Comparison of ENCODE assay signal across 9 cellular contexts in the genomic region with DNA sequence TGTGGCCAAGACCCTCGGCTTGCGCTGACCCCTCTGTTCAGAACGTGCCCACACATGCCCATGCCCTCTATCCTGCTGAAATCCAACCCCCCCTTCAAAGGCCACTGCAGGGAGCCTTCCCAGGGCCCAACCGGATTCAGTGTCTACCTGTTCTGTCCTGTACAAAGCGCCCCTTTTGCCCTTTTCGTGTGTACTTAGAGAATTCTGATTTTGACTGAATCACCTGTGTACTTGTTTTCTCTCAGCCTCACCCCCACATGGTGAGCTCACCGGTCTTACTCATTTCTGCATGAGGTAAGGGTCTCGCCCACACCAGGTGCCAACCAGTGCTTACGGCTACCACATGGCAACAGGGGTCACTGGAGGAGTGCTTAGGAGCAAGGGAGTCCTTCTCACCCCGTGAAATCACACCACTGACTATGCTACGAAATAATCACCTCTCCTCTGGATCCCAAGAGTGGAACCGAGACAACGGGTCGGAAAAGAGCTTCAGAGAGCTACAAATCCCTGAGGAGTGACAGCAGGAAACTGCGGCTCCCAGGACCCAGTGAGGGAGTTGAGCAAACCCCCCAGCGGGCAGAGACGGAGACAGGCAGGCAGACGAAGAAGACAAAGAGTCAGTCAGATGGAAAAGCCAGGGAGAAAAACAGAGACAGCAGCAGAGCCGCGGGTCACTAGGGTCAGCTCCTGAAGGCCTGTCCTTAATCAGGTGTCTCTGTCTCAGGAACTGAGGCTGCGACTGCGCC. TPM values are rescaled to one million over a fixed set of nuclear protein-coding genes. Genes with fewer than 3 reads are reported as not detected.
DNase-seq lines count a peak whose midpoint lies in the region; ATAC-seq, FAIRE-seq and TF ChIP-seq lines count a peak whose summit lies in the region.
"Had no signal": no experiment of that assay in that cellular context is flagged by ENCODE, and none has a peak within 500 bp of the region (broad histone marks: within the 10 kb centered on the region; RNA-seq: fewer than 3 reads in every experiment).

No MANE protein-coding gene starts in this region.

- H2BK15ac ChIP-seq in H1 (ENCODE audit: low read length): peak overlapping the region; percentile 99

- WGBS in H1 (ENCODE audit: extremely low coverage in 1 of 2, insufficient coverage in 1 of 2, insufficient read length in 1 of 2, insufficient replicate concordance in 2 of 2, low coverage in 1 of 2, low lambda C conversion rate in 2 of 2, missing lambda C conversion rate in 1 of 2), 2 experiments: 63% methylated on average over 22 of the region's 22 CpGs; no CpG with 5 or more reads in 1 of the 2 experiments
- 74% methylated on average over 22 of the region's 22 CpGs for WGBS in prostate gland

- H3K27ac ChIP-seq in SJCRH30 (peak overlapping the region; percentile 98), H1 (ENCODE audit: low read depth, low read length) (peak overlapping the region; percentile 9; the same call in 1 of the 2 replicates), prostate gland (peak overlapping the region; percentile 86)

- H3K4me3 ChIP-seq in SJCRH30 (no peak overlapping the region), H1 (ENCODE audit: extremely low read depth in 1 of 4, insufficient read depth in 2 of 4, low read depth in 3 of 4, low read length in 4 of 4) (peak overlapping the region in 3 of 4 experiments; percentile 9 to 41 (median 23); a peak in 3 of 8 replicates), prostate gland (no peak overlapping the region)
- H3K4me3 ChIP-seq: mucosa of descending colon had no signal

- H4K8ac ChIP-seq in H1 (ENCODE audit: extremely low read depth, insufficient read depth, low read length): 0 out of 2 replicates have a peak overlapping the region, but pooled peaks have one; percentile 7

- H3K4ac ChIP-seq in H1 (replicated peaks; ENCODE audit: insufficient read length, low read depth, low read length): peak overlapping the region; percentile 75

- H3K79me2 ChIP-seq in H1 (ENCODE audit: control insufficient read depth in 1 of 2, insufficient read depth in 2 of 2, low read length in 2 of 2): no peaks in the 10 kb centered on the region

- DNase-seq in H4 (ENCODE audit: low spot score) (peak; percentile 41), SJCRH30 (no peak), H1 (ENCODE audit: low read depth in 1 of 2, low spot score in 2 of 2) (no peak), prostate gland (ENCODE audit: low spot score) (no peak), NCI-H510A (lab: John Stamatoyannopoulos, UW) (no peak)

- TF ChIP-seq CTCF in H1 (IDR thresholded peaks at IDR 0.05; ENCODE audit: control extremely low read depth in 1 of 3, insufficient read depth in 1 of 3, low read depth in 1 of 3, low read length in 3 of 3) (no peak), prostate gland (IDR thresholded peaks at IDR 0.05) (no peak)

- H4K5ac ChIP-seq in H1 (ENCODE audit: insufficient read length, low read depth, low read length): no peak overlapping the region

- peak overlapping the region; percentile 1 to 61 for H3K4me2 ChIP-seq in H1 (ENCODE audit: insufficient read depth in 1 of 2, low read depth in 2 of 2, low read length in 2 of 2)

- TF ChIP-seq RAD21 in H1 (IDR thresholded peaks at IDR 0.05 in 1 of 2, conservative IDR thresholded peaks at IDR 0.05 in 1 of 2; ENCODE audit: low read depth in 2 of 2, low read length in 2 of 2): no peak

- H3K4me1 ChIP-seq in SJCRH30 (peaks cover 44% of the 10 kb centered on the region), H1 (replicated peaks in 1 of 4; ENCODE audit: control insufficient read depth in 3 of 4, insufficient read depth in 4 of 4, low read length in 3 of 4) (peaks cover 11 to 26% (median 20%) of the 10 kb centered on the region in 4 experiments), prostate gland (replicated peaks) (peaks cover 3% of the 10 kb centered on the region)

- H3K9ac ChIP-seq in H1 (replicated peaks in 1 of 4; ENCODE audit: extremely low read depth in 1 of 4, low read depth in 3 of 4, low read length in 3 of 4): no peak overlapping the region; a peak in 3 of 7 replicates

- peak overlapping the region; percentile 73 for H3K56ac ChIP-seq in H1 (replicated peaks; ENCODE audit: insufficient read length, low read depth, low read length)

- H2AK5ac ChIP-seq in H1 (ENCODE audit: low read depth, low read length): peak overlapping the region; percentile 99; the same call in 1 of the 2 replicates

- no peak for TF ChIP-seq POLR2A in H1 (IDR thresholded peaks at IDR 0.05; ENCODE audit: control extremely low read depth in 1 of 2, low read depth in 2 of 2, low read length in 2 of 2)
- no peak for TF ChIP-seq POLR2A in prostate gland (IDR thresholded peaks at IDR 0.05)

- H3K23ac ChIP-seq in H1 (ENCODE audit: insufficient read length): no peak overlapping the region

- peak overlapping the region; percentile 95 for H2BK20ac ChIP-seq in H1 (ENCODE audit: low read length)

- peaks cover 2% of the 10 kb centered on the region for H3K23me2 ChIP-seq in H1 (ENCODE audit: low read depth, low read length)

- peak overlapping the region; percentile 71 for H3K18ac ChIP-seq in H1 (ENCODE audit: extremely low read depth, low read length)

- H3K14ac ChIP-seq in H1 (ENCODE audit: insufficient read length): peak overlapping the region; percentile 44

- POLR2A ChIA-PET in H1 (lab: Charles Lee; ENCODE audit: partially characterized antibody): interaction anchor here (0.6 to 2.1 kb wide), 13 partner anchors 10 to 422 kb away, joined by 3 to 16 read pairs (median 4); a partner anchor contains a TSS

- peak overlapping the region; percentile 98 for H4K91ac ChIP-seq in H1 (replicated peaks; ENCODE audit: insufficient read length, low read length)

- TF ChIP-seq EP300 in H1 (IDR thresholded peaks at IDR 0.05; ENCODE audit: borderline replicate concordance in 1 of 2, low read depth in 2 of 2, low read length in 2 of 2): no peak

- CTCF ChIA-PET in H1 (lab: Charles Lee; ENCODE audit: partially characterized antibody): interaction anchor here (0.8 to 7.5 kb wide), 31 partner anchors 10 to 215 kb away, joined by 3 to 224 read pairs (median 7); a partner anchor contains a TSS

- no peaks in the 10 kb centered on the region for H3K79me1 ChIP-seq in H1 (ENCODE audit: low read depth, low read length)

- intact Hi-C loops in prostate gland (cut with DNase I): loop anchor here (1.0 to 5.0 kb wide), 3 partner anchors 34 to 215 kb away; no protein-coding TSS in a partner anchor

- peak overlapping the region; percentile 99 for H2BK12ac ChIP-seq in H1 (ENCODE audit: low read depth, low read length)

- H2AFZ ChIP-seq in H1 (ENCODE audit: low read length): peak overlapping the region; percentile 84; the same call in 1 of the 2 replicates

- no peaks in the 10 kb centered on the region for H3K36me3 ChIP-seq in SJCRH30
- no peaks in the 10 kb centered on the region for H3K36me3 ChIP-seq in H1 (ENCODE audit: control insufficient read depth in 2 of 4, insufficient read depth in 4 of 4, low read length in 3 of 4)
- H3K36me3 ChIP-seq in prostate gland: no peaks in the 10 kb centered on the region

- H4K20me1 ChIP-seq in H1 (replicated peaks in 1 of 2; ENCODE audit: control insufficient read depth in 1 of 2, insufficient read depth in 2 of 2, low read length in 2 of 2): no peaks in the 10 kb centered on the region

- H3K9me3 ChIP-seq in SJCRH30 (replicated peaks) (no peaks in the 10 kb centered on the region), H1 (ENCODE audit: insufficient read depth in 2 of 2, low read depth in 1 of 2, low read length in 1 of 2) (no peaks in the 10 kb centered on the region), prostate gland (no peaks in the 10 kb centered on the region)
- H3K9me3 ChIP-seq: mucosa of descending colon had no signal

- H2BK120ac ChIP-seq in H1 (replicated peaks; ENCODE audit: low read depth, low read length): peak overlapping the region; percentile 94

- ATAC-seq in HG03139 (IDR thresholded peaks at IDR 0.05; ENCODE audit: unreplicated experiment) (no peak), GM21526 (IDR thresholded peaks at IDR 0.05; ENCODE audit: low FRiP score, unreplicated experiment) (no peak), HG02840 (IDR thresholded peaks at IDR 0.05; ENCODE audit: low FRiP score, unreplicated experiment) (no peak)

- no peak for FAIRE-seq in H1 (lab: Jason Lieb, UNC)

- no peaks in the 10 kb centered on the region for H3K27me3 ChIP-seq in SJCRH30
- H3K27me3 ChIP-seq in H1 (replicated peaks in 1 of 4; ENCODE audit: control insufficient read depth in 3 of 4, extremely low read depth in 1 of 4, insufficient read depth in 3 of 4, low read length in 3 of 4): 0 out of 7 replicates have a peak, but pooled peaks cover 0 to 4% (median 0%) of the 10 kb centered on the region in 4 experiments
- H3K27me3 ChIP-seq in prostate gland (replicated peaks; ENCODE audit: insufficient read depth): no peaks in the 10 kb centered on the region

- H2BK5ac ChIP-seq in H1 (ENCODE audit: low read depth, low read length): peak overlapping the region; percentile 97

RNA-seq across cellular contexts. Expression of a gene that starts 2.1 kb away (rescaled TPM):
- total RNA-seq in H4 (2014; rRNA removed; shearing (Covaris generic)): 17.8 and 33.2 TPM in 2 replicates
- 3.2 and 5.5 TPM in 2 replicates for total RNA-seq in SJCRH30 (2014; rRNA removed; shearing (Covaris generic))
- 2.0 TPM in 1 of 2 replicates, not detected in the other for total RNA-seq in H1 (2021; fragmentation: NEBNext Ultra II Directional; extraction: Animal tissue kit (Norgen Biotek cat#: 25700))
- 0.71 and 0.86 TPM in 2 replicates for polyA plus RNA-seq in H1 (2011; rRNA removed)
- polyA plus RNA-seq in H1 (2011; cell fraction: cytosol; rRNA removed): 1.1 TPM
- polyA plus RNA-seq in H1 (2011; cell fraction: nucleus; rRNA removed): 0.78 TPM
- polyA plus RNA-seq in H1 (2012, experiment 1 of 2): 0.69 to 2.1 TPM (median 1.2 TPM) in 4 replicates
- 0.20 TPM for polyA plus RNA-seq in H1 (2012, experiment 2 of 2)
- polyA plus RNA-seq in H1 (2013, experiment 1 of 2): 2.0 TPM
- 2.6 TPM for polyA plus RNA-seq in H1 (2013, experiment 2 of 2)
- polyA minus RNA-seq in H1 (2011; rRNA and poly(A)+ RNA removed): 0.60 TPM in 1 of 2 replicates, not detected in the other
- polyA minus RNA-seq in H1 (2011; cell fraction: cytosol; rRNA and poly(A)+ RNA removed): not detected
- polyA minus RNA-seq in H1 (2011; cell fraction: nucleus; rRNA and poly(A)+ RNA removed): not detected
- total RNA-seq in prostate gland: 10 to 100 TPM; 14.1 to 22.6 TPM

RNA-seq across cellular contexts. Expression of a gene that starts 18.7 kb away (rescaled TPM):
- total RNA-seq in H4 (2014; rRNA removed; shearing (Covaris generic)): 5.2 and 5.3 TPM in 2 replicates
- total RNA-seq in SJCRH30 (2014; rRNA removed; shearing (Covaris generic)): 0.38 and 1.0 TPM in 2 replicates
- total RNA-seq in H1 (2021; fragmentation: NEBNext Ultra II Directional; extraction: Animal tissue kit (Norgen Biotek cat#: 25700)): 0.47 TPM in 1 of 2 replicates, not detected in the other
- 0.26 and 0.77 TPM in 2 replicates for polyA plus RNA-seq in H1 (2011; rRNA removed)
- polyA plus RNA-seq in H1 (2011; cell fraction: cytosol; rRNA removed): 1.1 TPM
- polyA plus RNA-seq in H1 (2011; cell fraction: nucleus; rRNA removed): 0.43 TPM
- not detected in 4 replicates for polyA plus RNA-seq in H1 (2012, experiment 1 of 2)
- polyA plus RNA-seq in H1 (2012, experiment 2 of 2): not detected
- 0.14 TPM for polyA plus RNA-seq in H1 (2013, experiment 1 of 2)
- 0.24 TPM for polyA plus RNA-seq in H1 (2013, experiment 2 of 2)
- not detected in 2 replicates for polyA minus RNA-seq in H1 (2011; rRNA and poly(A)+ RNA removed)
- not detected for polyA minus RNA-seq in H1 (2011; cell fraction: cytosol; rRNA and poly(A)+ RNA removed)
- not detected for polyA minus RNA-seq in H1 (2011; cell fraction: nucleus; rRNA and poly(A)+ RNA removed)
- total RNA-seq in prostate gland: under 1 TPM in 1 of 2 donors, not detected in 1; 0.46 TPM

RNA-seq across cellular contexts. Expression of a gene that starts 22.2 kb away (rescaled TPM):
- total RNA-seq in H4 (2014; rRNA removed; shearing (Covaris generic)): 33.4 and 36.2 TPM in 2 replicates
- 1.0 and 2.1 TPM in 2 replicates for total RNA-seq in SJCRH30 (2014; rRNA removed; shearing (Covaris generic))
- total RNA-seq in H1 (2021; fragmentation: NEBNext Ultra II Directional; extraction: Animal tissue kit (Norgen Biotek cat#: 25700)): 36.3 and 39.6 TPM in 2 replicates
- 43.3 and 85.4 TPM in 2 replicates for polyA plus RNA-seq in H1 (2011; rRNA removed)
- polyA plus RNA-seq in H1 (2011; cell fraction: cytosol; rRNA removed): 48.1 TPM
- polyA plus RNA-seq in H1 (2011; cell fraction: nucleus; rRNA removed): 16.4 TPM
- polyA plus RNA-seq in H1 (2012, experiment 1 of 2): 45.5 to 53.5 TPM (median 49.9 TPM) in 4 replicates
- 137 TPM for polyA plus RNA-seq in H1 (2012, experiment 2 of 2)
- 70.2 TPM for polyA plus RNA-seq in H1 (2013, experiment 1 of 2)
- polyA plus RNA-seq in H1 (2013, experiment 2 of 2): 68.2 TPM
- 13.4 and 13.9 TPM in 2 replicates for polyA minus RNA-seq in H1 (2011; rRNA and poly(A)+ RNA removed)
- polyA minus RNA-seq in H1 (2011; cell fraction: cytosol; rRNA and poly(A)+ RNA removed): 9.5 TPM
- 11.6 TPM for polyA minus RNA-seq in H1 (2011; cell fraction: nucleus; rRNA and poly(A)+ RNA removed)
- total RNA-seq in prostate gland: 10 to 100 TPM; 56.3 to 71.3 TPM

RNA-seq across cellular contexts. Expression of a gene that starts 27.1 kb away (rescaled TPM):
- not detected in 2 replicates for total RNA-seq in H4 (2014; rRNA removed; shearing (Covaris generic))
- total RNA-seq in SJCRH30 (2014; rRNA removed; shearing (Covaris generic)): not detected in 2 replicates
- total RNA-seq in H1 (2021; fragmentation: NEBNext Ultra II Directional; extraction: Animal tissue kit (Norgen Biotek cat#: 25700)): not detected in 2 replicates
- polyA plus RNA-seq in H1 (2011; rRNA removed): not detected in 2 replicates
- not detected for polyA plus RNA-seq in H1 (2011; cell fraction: cytosol; rRNA removed)
- polyA plus RNA-seq in H1 (2011; cell fraction: nucleus; rRNA removed): not detected
- polyA plus RNA-seq in H1 (2012, experiment 1 of 2): not detected in 4 replicates
- not detected for polyA plus RNA-seq in H1 (2012, experiment 2 of 2)
- polyA plus RNA-seq in H1 (2013, experiment 1 of 2): 0.08 TPM
- polyA plus RNA-seq in H1 (2013, experiment 2 of 2): not detected
- polyA minus RNA-seq in H1 (2011; rRNA and poly(A)+ RNA removed): 0.69 TPM in 1 of 2 replicates, not detected in the other
- polyA minus RNA-seq in H1 (2011; cell fraction: cytosol; rRNA and poly(A)+ RNA removed): not detected
- polyA minus RNA-seq in H1 (2011; cell fraction: nucleus; rRNA and poly(A)+ RNA removed): not detected
- not detected for total RNA-seq in prostate gland
- total RNA-seq: mucosa of descending colon had no signal

RNA-seq across cellular contexts. Expression of a gene that starts 32.0 kb away (rescaled TPM):
- 469 and 852 TPM in 2 replicates for total RNA-seq in H4 (2014; rRNA removed; shearing (Covaris generic))
- total RNA-seq in SJCRH30 (2014; rRNA removed; shearing (Covaris generic)): 38.8 and 48.3 TPM in 2 replicates
- total RNA-seq in H1 (2021; fragmentation: NEBNext Ultra II Directional; extraction: Animal tissue kit (Norgen Biotek cat#: 25700)): 11.1 and 11.5 TPM in 2 replicates
- polyA plus RNA-seq in H1 (2011; rRNA removed): 45.8 and 63.0 TPM in 2 replicates
- polyA plus RNA-seq in H1 (2011; cell fraction: cytosol; rRNA removed): 41.4 TPM
- 29.9 TPM for polyA plus RNA-seq in H1 (2011; cell fraction: nucleus; rRNA removed)
- polyA plus RNA-seq in H1 (2012, experiment 1 of 2): 38.9 to 50.1 TPM (median 45.3 TPM) in 4 replicates
- 57.1 TPM for polyA plus RNA-seq in H1 (2012, experiment 2 of 2)
- polyA plus RNA-seq in H1 (2013, experiment 1 of 2): 12.2 TPM
- 12.1 TPM for polyA plus RNA-seq in H1 (2013, experiment 2 of 2)
- polyA minus RNA-seq in H1 (2011; rRNA and poly(A)+ RNA removed): 7.9 and 10.3 TPM in 2 replicates
- 29.6 TPM for polyA minus RNA-seq in H1 (2011; cell fraction: cytosol; rRNA and poly(A)+ RNA removed)
- 15.6 TPM for polyA minus RNA-seq in H1 (2011; cell fraction: nucleus; rRNA and poly(A)+ RNA removed)
- total RNA-seq in prostate gland: 100 to 1,000 TPM; 184 to 279 TPM

Comparison
In these comparisons a context has a peak if more than half of its experiments do, and no peak if none do; other contexts are left out.
1. H3K27ac ChIP-seq: peak in every context shown above with its lines; median percentile 98 in SJCRH30; 86 in prostate gland; 9 in H1.
2. H3K4me3 ChIP-seq: peak in H1 (3 of 4); none in SJCRH30 (single experiment) and prostate gland (0 of 2).
3. RNA of a gene that starts 22.2 kb away (total RNA-seq): 56.3 to 71.3 TPM in prostate gland, 36.3 to 39.6 TPM in H1 and 33.4 to 36.2 TPM in H4; 1.0 to 2.1 TPM in SJCRH30; every median in the first group is over 10 times any median in the second.